13 cellular contexts compared by ENCODE assay signal in the genomic region with DNA sequence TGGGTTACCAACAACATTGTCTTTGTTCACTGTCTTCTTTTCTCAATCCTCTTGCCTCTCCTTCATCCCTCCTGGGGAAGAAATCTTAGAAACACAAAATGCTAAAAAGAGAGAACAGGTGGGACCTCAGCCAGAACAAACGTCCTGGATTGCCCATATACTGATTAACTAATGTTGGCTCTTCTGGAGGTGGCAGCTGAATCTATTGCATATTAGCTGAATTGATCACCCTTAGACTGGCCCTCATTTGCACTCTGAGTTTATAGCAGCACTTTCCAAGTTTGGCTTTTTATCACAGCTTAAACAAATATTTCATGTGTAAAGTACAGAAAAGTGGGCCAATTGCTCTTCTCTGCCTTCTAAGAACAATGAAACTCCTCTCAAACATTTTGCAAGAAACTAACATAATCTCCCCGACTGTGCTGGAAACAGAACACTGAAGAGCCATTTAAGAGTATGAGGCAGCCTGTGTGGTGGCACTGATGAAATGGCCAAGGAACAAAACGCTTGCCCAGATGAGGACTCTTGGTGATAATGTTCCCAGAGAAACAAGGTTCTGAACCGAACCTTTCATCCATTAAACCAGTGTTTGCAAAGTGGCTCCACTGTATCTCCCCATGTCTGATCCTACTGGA.
"Had no signal": no experiment of that assay in that cellular context is flagged by ENCODE, and none has a peak within 500 bp of the region (broad histone marks: within the 10 kb centered on the region; RNA-seq: fewer than 3 reads in every experiment).

No MANE protein-coding gene starts in this region.

- H3K9me3 Mint-ChIP-seq: neural progenitor cell, T-cell had no signal

- H3K9me3 ChIP-seq: ascending aorta, ovary had no signal

- DNase-seq: activated CD4-positive, alpha-beta T cell treated with anti-CD3 and anti-CD28 coated beads for 4 hours; activated CD8-positive, alpha-beta memory T cell treated with anti-CD3 and anti-CD28 coated beads, Interleukin-2, amount 50 U/mL, for 48 hours; activated CD8-positive, alpha-beta T cell treated with anti-CD3 and anti-CD28 coated beads for 36 hours; activated naive CD4-positive, alpha-beta T cell; dorsolateral prefrontal cortex; ovary; spleen; stimulated activated CD4-positive, alpha-beta T cell treated with anti-CD3 and anti-CD28 coated beads, Interleukin-2, amount 100 ng/mL, for 24 hours; stimulated activated naive CD4-positive, alpha-beta T cell; T-cell; T1000 had no signal

- ATAC-seq: activated CD8-positive, alpha-beta T cell treated with anti-CD3 and anti-CD28 coated beads for 36 hours; T-cell had no signal

- H3K9ac ChIP-seq: neural progenitor cell had no signal

- H3K36me3 Mint-ChIP-seq: neural progenitor cell, T-cell had no signal

- H3K4me3 Mint-ChIP-seq: activated CD8-positive, alpha-beta T cell treated with anti-CD3 and anti-CD28 coated beads for 36 hours; neural progenitor cell; T-cell had no signal

- H3K27ac Mint-ChIP-seq: activated CD8-positive, alpha-beta T cell treated with anti-CD3 and anti-CD28 coated beads for 36 hours; neural progenitor cell; T-cell had no signal

- H3K4me1 ChIP-seq: neural progenitor cell, spleen had no signal

- H3K4me2 ChIP-seq: neural progenitor cell had no signal

- H2AFZ ChIP-seq: neural progenitor cell had no signal

- H3K4me1 Mint-ChIP-seq: T-cell had no signal

- H3K4me3 ChIP-seq: ascending aorta, dorsolateral prefrontal cortex, neural progenitor cell, ovary, spleen had no signal

- H3K36me3 ChIP-seq: ascending aorta, neural progenitor cell, ovary, spleen had no signal

- H3K27ac ChIP-seq: ascending aorta, neural progenitor cell, ovary, spleen had no signal

- H3K27me3 ChIP-seq: ascending aorta, dorsolateral prefrontal cortex, neural progenitor cell, ovary had no signal
